Comparison of ENCODE assay signal across 20 cellular contexts in genomic region chr3:67691207-67691606, GRCh38.
"Had no signal": no experiment of that assay in that cellular context is flagged by ENCODE, and none has a peak within 500 bp of the region (broad histone marks: within the 10 kb centered on the region; RNA-seq: fewer than 3 reads in every experiment).

No MANE protein-coding gene starts in this region.

- H3K36me3 ChIP-seq: right atrium auricular region, uterus had no signal

- H3K9me3 Mint-ChIP-seq: activated CD4-positive, alpha-beta memory T cell treated with anti-CD3 and anti-CD28 coated beads for 36 hours; dendritic cell treated with granulocyte-macrophage colony-stimulating factor and Interleukin-4, amounts not matched to agents 40 ng/mL and 50 ng/mL, for 4 days; effector memory CD8-positive, alpha-beta T cell had no signal

- H3K9me3 ChIP-seq: right atrium auricular region, tibial artery, uterus had no signal

- H3K4me3 Mint-ChIP-seq: activated CD4-positive, alpha-beta memory T cell treated with anti-CD3 and anti-CD28 coated beads for 36 hours; activated naive CD8-positive, alpha-beta T cell; brain; dendritic cell treated with granulocyte-macrophage colony-stimulating factor and Interleukin-4, amounts not matched to agents 40 ng/mL and 50 ng/mL, for 4 days; effector memory CD8-positive, alpha-beta T cell; naive thymus-derived CD4-positive, alpha-beta T cell had no signal

- H3K27me3 ChIP-seq: hepatocyte, right atrium auricular region, tibial artery, uterus had no signal

- H3K36me3 Mint-ChIP-seq: activated CD4-positive, alpha-beta memory T cell treated with anti-CD3 and anti-CD28 coated beads for 36 hours; brain had no signal

- ATAC-seq: effector memory CD8-positive, alpha-beta T cell; naive thymus-derived CD4-positive, alpha-beta T cell had no signal

- H3K27ac ChIP-seq: epithelial cell of prostate, right atrium auricular region, skin epidermis, tibial artery, uterus had no signal

- H3K4me1 Mint-ChIP-seq: brain had no signal

- H3K27ac Mint-ChIP-seq: activated CD4-positive, alpha-beta memory T cell treated with anti-CD3 and anti-CD28 coated beads for 36 hours; activated naive CD8-positive, alpha-beta T cell; brain; dendritic cell treated with granulocyte-macrophage colony-stimulating factor and Interleukin-4, amounts not matched to agents 40 ng/mL and 50 ng/mL, for 4 days; effector memory CD8-positive, alpha-beta T cell had no signal

- H3K27me3 Mint-ChIP-seq: activated CD4-positive, alpha-beta memory T cell treated with anti-CD3 and anti-CD28 coated beads for 36 hours; activated naive CD8-positive, alpha-beta T cell; naive thymus-derived CD4-positive, alpha-beta T cell had no signal

- DNase-seq: activated CD4-positive, alpha-beta memory T cell treated with anti-CD3 and anti-CD28 coated beads for 36 hours; activated CD4-positive, alpha-beta T cell treated with anti-CD3 and anti-CD28 coated beads for 1 hour; activated gamma-delta T cell; activated T-cell treated with anti-CD3 and anti-CD28 coated beads, Interleukin-2, amount 50 U/mL, for 48 hours; amygdala; cerebellar nuclear complex; effector memory CD8-positive, alpha-beta T cell; kidney glomerular epithelial cell; naive thymus-derived CD4-positive, alpha-beta T cell; posterior cingulate gyrus; stimulated activated CD4-positive, alpha-beta T cell treated with anti-CD3 and anti-CD28 coated beads, Interleukin-4, amount 100 ng/mL, for 4 hours; tibial artery; uterus had no signal

- H3K4me3 ChIP-seq: hepatocyte, right atrium auricular region, skin epidermis, tibial artery, uterus had no signal
